1 cellular context compared by ENCODE assay signal in the genomic region with DNA sequence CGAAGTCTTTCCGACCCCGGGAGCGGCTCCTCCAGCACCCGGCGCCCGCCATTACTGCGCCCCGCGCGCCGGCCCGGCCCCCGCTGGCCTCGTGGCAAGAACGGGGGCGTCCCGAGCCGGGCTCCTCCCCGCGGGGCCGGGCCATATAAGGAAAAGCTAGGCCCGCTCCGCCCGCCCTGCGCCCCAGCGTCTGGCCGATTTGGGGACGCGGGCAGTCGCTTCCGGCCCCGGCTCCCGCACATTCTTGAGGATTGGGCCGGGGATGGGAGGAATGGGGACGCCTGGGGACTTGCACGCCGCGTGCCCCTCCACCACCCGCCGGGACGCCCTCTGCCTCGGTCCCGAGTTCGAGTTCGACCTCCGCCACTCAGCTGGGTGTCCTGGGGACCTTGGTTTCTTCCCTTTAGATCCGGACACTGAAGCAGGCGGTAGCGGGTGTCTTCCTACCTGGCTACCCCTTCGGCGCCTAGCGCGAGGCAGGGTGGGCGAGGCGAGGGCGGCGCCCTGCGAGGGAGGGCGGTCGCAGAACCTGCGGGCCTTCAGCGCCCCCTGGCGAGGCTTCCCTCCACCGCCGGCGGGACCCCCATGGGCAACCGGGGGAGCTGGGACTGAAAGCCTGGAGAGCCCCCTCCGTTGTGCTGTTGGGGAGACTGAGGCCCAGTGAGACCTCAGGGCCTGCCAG.
TF ChIP-seq lines count a peak whose summit lies in the region.

No MANE protein-coding gene starts in this region.

TF ChIP-seq in WTC11, 78 proteins besides CTCF, POLR2A, EP300 and RAD21 (continued from another document and continues in another):
- TF ChIP-seq, protein P1, sequence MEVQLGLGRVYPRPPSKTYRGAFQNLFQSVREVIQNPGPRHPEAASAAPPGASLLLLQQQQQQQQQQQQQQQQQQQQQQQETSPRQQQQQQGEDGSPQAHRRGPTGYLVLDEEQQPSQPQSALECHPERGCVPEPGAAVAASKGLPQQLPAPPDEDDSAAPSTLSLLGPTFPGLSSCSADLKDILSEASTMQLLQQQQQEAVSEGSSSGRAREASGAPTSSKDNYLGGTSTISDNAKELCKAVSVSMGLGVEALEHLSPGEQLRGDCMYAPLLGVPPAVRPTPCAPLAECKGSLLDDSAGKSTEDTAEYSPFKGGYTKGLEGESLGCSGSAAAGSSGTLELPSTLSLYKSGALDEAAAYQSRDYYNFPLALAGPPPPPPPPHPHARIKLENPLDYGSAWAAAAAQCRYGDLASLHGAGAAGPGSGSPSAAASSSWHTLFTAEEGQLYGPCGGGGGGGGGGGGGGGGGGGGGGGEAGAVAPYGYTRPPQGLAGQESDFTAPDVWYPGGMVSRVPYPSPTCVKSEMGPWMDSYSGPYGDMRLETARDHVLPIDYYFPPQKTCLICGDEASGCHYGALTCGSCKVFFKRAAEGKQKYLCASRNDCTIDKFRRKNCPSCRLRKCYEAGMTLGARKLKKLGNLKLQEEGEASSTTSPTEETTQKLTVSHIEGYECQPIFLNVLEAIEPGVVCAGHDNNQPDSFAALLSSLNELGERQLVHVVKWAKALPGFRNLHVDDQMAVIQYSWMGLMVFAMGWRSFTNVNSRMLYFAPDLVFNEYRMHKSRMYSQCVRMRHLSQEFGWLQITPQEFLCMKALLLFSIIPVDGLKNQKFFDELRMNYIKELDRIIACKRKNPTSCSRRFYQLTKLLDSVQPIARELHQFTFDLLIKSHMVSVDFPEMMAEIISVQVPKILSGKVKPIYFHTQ (CRISPR knock-in tag; IDR thresholded peaks at IDR 0.05) = no peak; the same call in 1 of the 2 replicates
- TF ChIP-seq ZNF121 (CRISPR knock-in tag; IDR thresholded peaks at IDR 0.05) (no peak), TCF7 (CRISPR knock-in tag; IDR thresholded peaks at IDR 0.05; ENCODE audit: low read depth) (no peak), ESRRA (CRISPR knock-in tag; IDR thresholded peaks at IDR 0.05; ENCODE audit: borderline replicate concordance) (no peak), ZNF396 (CRISPR knock-in tag; IDR thresholded peaks at IDR 0.05; ENCODE audit: borderline replicate concordance) (no peak), SOX15 (CRISPR knock-in tag; IDR thresholded peaks at IDR 0.05) (no peak), MXD4 (CRISPR knock-in tag; IDR thresholded peaks at IDR 0.05; ENCODE audit: borderline replicate concordance) (no peak), GRHL2 (CRISPR knock-in tag; IDR thresholded peaks at IDR 0.05; ENCODE audit: insufficient replicate concordance, severe bottlenecking) (no peak), CBFB (CRISPR knock-in tag; IDR thresholded peaks at IDR 0.05; ENCODE audit: low read depth) (peak; percentile 37; the same call in 1 of the 2 replicates), ZNF671 (CRISPR knock-in tag; IDR thresholded peaks at IDR 0.05) (no peak), TEAD1 (CRISPR knock-in tag; IDR thresholded peaks at IDR 0.05) (peak; percentile 87), ZNF423 (CRISPR knock-in tag; IDR thresholded peaks at IDR 0.05) (peak; percentile 40; the same call in 1 of the 2 replicates), SP1 (CRISPR knock-in tag; conservative IDR thresholded peaks at IDR 0.05) (peak; percentile 79), ZNF317 (CRISPR knock-in tag; IDR thresholded peaks at IDR 0.05; ENCODE audit: borderline replicate concordance, low read depth) (no peak), ZNF219 (CRISPR knock-in tag; IDR thresholded peaks at IDR 0.05; ENCODE audit: borderline replicate concordance) (peak; percentile 66; the same call in 1 of the 2 replicates), ETV6 (CRISPR knock-in tag; IDR thresholded peaks at IDR 0.05) (peak; percentile 83), GABPB1 (CRISPR knock-in tag; IDR thresholded peaks at IDR 0.05) (no peak), FOXK1 (CRISPR knock-in tag; IDR thresholded peaks at IDR 0.05) (peak; percentile 78), EMX1 (CRISPR knock-in tag; IDR thresholded peaks at IDR 0.05) (no peak), SMAD3 (CRISPR knock-in tag; IDR thresholded peaks at IDR 0.05; ENCODE audit: borderline replicate concordance) (no peak; the same call in 1 of the 2 replicates)
- TF ChIP-seq, protein P2, sequence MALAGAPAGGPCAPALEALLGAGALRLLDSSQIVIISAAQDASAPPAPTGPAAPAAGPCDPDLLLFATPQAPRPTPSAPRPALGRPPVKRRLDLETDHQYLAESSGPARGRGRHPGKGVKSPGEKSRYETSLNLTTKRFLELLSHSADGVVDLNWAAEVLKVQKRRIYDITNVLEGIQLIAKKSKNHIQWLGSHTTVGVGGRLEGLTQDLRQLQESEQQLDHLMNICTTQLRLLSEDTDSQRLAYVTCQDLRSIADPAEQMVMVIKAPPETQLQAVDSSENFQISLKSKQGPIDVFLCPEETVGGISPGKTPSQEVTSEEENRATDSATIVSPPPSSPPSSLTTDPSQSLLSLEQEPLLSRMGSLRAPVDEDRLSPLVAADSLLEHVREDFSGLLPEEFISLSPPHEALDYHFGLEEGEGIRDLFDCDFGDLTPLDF (CRISPR knock-in tag; IDR thresholded peaks at IDR 0.05) = no peak
- TF ChIP-seq, protein P3, sequence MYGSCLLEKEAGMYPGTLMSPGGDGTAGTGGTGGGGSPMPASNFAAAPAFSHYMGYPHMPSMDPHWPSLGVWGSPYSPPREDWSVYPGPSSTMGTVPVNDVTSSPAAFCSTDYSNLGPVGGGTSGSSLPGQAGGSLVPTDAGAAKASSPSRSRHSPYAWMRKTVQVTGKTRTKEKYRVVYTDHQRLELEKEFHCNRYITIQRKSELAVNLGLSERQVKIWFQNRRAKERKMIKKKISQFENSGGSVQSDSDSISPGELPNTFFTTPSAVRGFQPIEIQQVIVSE (CRISPR knock-in tag; IDR thresholded peaks at IDR 0.05; ENCODE audit: borderline replicate concordance) = no peak
- TF ChIP-seq, protein P4, sequence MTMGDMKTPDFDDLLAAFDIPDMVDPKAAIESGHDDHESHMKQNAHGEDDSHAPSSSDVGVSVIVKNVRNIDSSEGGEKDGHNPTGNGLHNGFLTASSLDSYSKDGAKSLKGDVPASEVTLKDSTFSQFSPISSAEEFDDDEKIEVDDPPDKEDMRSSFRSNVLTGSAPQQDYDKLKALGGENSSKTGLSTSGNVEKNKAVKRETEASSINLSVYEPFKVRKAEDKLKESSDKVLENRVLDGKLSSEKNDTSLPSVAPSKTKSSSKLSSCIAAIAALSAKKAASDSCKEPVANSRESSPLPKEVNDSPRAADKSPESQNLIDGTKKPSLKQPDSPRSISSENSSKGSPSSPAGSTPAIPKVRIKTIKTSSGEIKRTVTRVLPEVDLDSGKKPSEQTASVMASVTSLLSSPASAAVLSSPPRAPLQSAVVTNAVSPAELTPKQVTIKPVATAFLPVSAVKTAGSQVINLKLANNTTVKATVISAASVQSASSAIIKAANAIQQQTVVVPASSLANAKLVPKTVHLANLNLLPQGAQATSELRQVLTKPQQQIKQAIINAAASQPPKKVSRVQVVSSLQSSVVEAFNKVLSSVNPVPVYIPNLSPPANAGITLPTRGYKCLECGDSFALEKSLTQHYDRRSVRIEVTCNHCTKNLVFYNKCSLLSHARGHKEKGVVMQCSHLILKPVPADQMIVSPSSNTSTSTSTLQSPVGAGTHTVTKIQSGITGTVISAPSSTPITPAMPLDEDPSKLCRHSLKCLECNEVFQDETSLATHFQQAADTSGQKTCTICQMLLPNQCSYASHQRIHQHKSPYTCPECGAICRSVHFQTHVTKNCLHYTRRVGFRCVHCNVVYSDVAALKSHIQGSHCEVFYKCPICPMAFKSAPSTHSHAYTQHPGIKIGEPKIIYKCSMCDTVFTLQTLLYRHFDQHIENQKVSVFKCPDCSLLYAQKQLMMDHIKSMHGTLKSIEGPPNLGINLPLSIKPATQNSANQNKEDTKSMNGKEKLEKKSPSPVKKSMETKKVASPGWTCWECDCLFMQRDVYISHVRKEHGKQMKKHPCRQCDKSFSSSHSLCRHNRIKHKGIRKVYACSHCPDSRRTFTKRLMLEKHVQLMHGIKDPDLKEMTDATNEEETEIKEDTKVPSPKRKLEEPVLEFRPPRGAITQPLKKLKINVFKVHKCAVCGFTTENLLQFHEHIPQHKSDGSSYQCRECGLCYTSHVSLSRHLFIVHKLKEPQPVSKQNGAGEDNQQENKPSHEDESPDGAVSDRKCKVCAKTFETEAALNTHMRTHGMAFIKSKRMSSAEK (CRISPR knock-in tag; IDR thresholded peaks at IDR 0.05; ENCODE audit: borderline replicate concordance) = no peak
- TF ChIP-seq, protein P5, sequence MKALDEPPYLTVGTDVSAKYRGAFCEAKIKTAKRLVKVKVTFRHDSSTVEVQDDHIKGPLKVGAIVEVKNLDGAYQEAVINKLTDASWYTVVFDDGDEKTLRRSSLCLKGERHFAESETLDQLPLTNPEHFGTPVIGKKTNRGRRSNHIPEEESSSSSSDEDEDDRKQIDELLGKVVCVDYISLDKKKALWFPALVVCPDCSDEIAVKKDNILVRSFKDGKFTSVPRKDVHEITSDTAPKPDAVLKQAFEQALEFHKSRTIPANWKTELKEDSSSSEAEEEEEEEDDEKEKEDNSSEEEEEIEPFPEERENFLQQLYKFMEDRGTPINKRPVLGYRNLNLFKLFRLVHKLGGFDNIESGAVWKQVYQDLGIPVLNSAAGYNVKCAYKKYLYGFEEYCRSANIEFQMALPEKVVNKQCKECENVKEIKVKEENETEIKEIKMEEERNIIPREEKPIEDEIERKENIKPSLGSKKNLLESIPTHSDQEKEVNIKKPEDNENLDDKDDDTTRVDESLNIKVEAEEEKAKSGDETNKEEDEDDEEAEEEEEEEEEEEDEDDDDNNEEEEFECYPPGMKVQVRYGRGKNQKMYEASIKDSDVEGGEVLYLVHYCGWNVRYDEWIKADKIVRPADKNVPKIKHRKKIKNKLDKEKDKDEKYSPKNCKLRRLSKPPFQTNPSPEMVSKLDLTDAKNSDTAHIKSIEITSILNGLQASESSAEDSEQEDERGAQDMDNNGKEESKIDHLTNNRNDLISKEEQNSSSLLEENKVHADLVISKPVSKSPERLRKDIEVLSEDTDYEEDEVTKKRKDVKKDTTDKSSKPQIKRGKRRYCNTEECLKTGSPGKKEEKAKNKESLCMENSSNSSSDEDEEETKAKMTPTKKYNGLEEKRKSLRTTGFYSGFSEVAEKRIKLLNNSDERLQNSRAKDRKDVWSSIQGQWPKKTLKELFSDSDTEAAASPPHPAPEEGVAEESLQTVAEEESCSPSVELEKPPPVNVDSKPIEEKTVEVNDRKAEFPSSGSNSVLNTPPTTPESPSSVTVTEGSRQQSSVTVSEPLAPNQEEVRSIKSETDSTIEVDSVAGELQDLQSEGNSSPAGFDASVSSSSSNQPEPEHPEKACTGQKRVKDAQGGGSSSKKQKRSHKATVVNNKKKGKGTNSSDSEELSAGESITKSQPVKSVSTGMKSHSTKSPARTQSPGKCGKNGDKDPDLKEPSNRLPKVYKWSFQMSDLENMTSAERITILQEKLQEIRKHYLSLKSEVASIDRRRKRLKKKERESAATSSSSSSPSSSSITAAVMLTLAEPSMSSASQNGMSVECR (CRISPR knock-in tag; IDR thresholded peaks at IDR 0.05; ENCODE audit: borderline replicate concordance) = peak; percentile 90
- TF ChIP-seq, protein P6, sequence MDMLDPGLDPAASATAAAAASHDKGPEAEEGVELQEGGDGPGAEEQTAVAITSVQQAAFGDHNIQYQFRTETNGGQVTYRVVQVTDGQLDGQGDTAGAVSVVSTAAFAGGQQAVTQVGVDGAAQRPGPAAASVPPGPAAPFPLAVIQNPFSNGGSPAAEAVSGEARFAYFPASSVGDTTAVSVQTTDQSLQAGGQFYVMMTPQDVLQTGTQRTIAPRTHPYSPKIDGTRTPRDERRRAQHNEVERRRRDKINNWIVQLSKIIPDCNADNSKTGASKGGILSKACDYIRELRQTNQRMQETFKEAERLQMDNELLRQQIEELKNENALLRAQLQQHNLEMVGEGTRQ (CRISPR knock-in tag; IDR thresholded peaks at IDR 0.05) = peak; percentile 54
- TF ChIP-seq, protein P7, sequence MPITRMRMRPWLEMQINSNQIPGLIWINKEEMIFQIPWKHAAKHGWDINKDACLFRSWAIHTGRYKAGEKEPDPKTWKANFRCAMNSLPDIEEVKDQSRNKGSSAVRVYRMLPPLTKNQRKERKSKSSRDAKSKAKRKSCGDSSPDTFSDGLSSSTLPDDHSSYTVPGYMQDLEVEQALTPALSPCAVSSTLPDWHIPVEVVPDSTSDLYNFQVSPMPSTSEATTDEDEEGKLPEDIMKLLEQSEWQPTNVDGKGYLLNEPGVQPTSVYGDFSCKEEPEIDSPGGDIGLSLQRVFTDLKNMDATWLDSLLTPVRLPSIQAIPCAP (CRISPR knock-in tag; IDR thresholded peaks at IDR 0.05) = no peak
- TF ChIP-seq, protein P8, sequence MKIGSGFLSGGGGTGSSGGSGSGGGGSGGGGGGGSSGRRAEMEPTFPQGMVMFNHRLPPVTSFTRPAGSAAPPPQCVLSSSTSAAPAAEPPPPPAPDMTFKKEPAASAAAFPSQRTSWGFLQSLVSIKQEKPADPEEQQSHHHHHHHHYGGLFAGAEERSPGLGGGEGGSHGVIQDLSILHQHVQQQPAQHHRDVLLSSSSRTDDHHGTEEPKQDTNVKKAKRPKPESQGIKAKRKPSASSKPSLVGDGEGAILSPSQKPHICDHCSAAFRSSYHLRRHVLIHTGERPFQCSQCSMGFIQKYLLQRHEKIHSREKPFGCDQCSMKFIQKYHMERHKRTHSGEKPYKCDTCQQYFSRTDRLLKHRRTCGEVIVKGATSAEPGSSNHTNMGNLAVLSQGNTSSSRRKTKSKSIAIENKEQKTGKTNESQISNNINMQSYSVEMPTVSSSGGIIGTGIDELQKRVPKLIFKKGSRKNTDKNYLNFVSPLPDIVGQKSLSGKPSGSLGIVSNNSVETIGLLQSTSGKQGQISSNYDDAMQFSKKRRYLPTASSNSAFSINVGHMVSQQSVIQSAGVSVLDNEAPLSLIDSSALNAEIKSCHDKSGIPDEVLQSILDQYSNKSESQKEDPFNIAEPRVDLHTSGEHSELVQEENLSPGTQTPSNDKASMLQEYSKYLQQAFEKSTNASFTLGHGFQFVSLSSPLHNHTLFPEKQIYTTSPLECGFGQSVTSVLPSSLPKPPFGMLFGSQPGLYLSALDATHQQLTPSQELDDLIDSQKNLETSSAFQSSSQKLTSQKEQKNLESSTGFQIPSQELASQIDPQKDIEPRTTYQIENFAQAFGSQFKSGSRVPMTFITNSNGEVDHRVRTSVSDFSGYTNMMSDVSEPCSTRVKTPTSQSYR (CRISPR knock-in tag; IDR thresholded peaks at IDR 0.05) = peak; percentile 68; the same call in 1 of the 2 replicates
- TF ChIP-seq, protein P9, sequence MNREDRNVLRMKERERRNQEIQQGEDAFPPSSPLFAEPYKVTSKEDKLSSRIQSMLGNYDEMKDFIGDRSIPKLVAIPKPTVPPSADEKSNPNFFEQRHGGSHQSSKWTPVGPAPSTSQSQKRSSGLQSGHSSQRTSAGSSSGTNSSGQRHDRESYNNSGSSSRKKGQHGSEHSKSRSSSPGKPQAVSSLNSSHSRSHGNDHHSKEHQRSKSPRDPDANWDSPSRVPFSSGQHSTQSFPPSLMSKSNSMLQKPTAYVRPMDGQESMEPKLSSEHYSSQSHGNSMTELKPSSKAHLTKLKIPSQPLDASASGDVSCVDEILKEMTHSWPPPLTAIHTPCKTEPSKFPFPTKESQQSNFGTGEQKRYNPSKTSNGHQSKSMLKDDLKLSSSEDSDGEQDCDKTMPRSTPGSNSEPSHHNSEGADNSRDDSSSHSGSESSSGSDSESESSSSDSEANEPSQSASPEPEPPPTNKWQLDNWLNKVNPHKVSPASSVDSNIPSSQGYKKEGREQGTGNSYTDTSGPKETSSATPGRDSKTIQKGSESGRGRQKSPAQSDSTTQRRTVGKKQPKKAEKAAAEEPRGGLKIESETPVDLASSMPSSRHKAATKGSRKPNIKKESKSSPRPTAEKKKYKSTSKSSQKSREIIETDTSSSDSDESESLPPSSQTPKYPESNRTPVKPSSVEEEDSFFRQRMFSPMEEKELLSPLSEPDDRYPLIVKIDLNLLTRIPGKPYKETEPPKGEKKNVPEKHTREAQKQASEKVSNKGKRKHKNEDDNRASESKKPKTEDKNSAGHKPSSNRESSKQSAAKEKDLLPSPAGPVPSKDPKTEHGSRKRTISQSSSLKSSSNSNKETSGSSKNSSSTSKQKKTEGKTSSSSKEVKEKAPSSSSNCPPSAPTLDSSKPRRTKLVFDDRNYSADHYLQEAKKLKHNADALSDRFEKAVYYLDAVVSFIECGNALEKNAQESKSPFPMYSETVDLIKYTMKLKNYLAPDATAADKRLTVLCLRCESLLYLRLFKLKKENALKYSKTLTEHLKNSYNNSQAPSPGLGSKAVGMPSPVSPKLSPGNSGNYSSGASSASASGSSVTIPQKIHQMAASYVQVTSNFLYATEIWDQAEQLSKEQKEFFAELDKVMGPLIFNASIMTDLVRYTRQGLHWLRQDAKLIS (CRISPR knock-in tag; IDR thresholded peaks at IDR 0.05; ENCODE audit: borderline replicate concordance) = no peak
